1 cellular context compared by ENCODE assay signal in the genomic region with DNA sequence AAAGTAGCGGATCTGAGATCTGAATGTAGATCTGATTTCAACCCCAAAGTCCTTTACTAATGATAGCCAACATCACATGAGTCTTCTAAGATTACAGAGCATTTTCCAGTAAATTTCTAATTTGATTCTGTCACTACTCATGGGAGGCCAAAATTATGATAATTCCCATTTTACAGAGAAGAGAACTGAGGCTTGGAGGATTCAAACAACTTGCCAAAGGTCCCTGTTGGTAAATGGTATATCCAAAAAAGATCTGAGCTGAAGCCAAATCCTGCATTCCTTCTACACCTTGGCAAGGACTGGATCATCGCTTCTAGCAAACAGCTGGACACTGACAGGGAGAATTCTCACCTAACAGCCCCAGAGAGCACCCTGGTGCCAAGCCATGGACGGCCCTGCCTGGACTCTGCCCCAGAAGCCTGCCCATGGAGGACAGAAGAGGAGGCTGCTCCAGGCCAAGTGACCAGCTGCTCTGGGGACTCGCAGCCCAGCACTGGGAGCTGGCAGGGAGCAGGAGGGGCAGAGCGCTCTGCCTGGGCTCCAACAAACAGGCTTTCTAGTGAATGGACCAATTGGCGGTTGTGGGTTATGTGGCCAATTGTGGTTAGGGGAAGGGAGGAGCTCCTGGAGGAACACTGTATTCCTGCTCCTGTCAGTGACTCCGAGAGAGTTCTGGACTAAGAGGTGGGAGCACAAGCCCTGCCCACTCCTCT.
TF ChIP-seq lines count a peak whose summit lies in the region.

No MANE protein-coding gene starts in this region.

TF ChIP-seq in HepG2, 621 proteins besides CTCF, POLR2A, EP300 and RAD21:
- TF ChIP-seq ETV6 (CRISPR knock-in tag; conservative IDR thresholded peaks at IDR 0.05) (no peak), ZNF891 (CRISPR knock-in tag; IDR thresholded peaks at IDR 0.05) (no peak), CBX2 (IDR thresholded peaks at IDR 0.05; ENCODE audit: low read depth, low read length) (no peak), CBX2 (CRISPR knock-in tag; IDR thresholded peaks at IDR 0.05; ENCODE audit: low read depth) (no peak), HDAC1 (CRISPR knock-in tag; IDR thresholded peaks at IDR 0.05) (no peak), FOXK1 (CRISPR knock-in tag; IDR thresholded peaks at IDR 0.05; ENCODE audit: borderline replicate concordance, low read depth) (no peak), ZNF629 (CRISPR knock-in tag; conservative IDR thresholded peaks at IDR 0.05) (peak; percentile 67; the same call in 1 of the 2 replicates), ZNF292 (CRISPR knock-in tag; IDR thresholded peaks at IDR 0.05; ENCODE audit: borderline replicate concordance, low read depth) (0 out of 2 replicates have a peak, but pooled peaks have one; percentile 57), ZNF768 (CRISPR knock-in tag; IDR thresholded peaks at IDR 0.05) (peak; percentile 77; the same call in 1 of the 2 replicates), ZNF263 (CRISPR knock-in tag; IDR thresholded peaks at IDR 0.05) (peak; percentile 79), TBX2 (CRISPR knock-in tag; IDR thresholded peaks at IDR 0.05; ENCODE audit: borderline replicate concordance) (no peak), HNRNPL (IDR thresholded peaks at IDR 0.05; ENCODE audit: low read depth, low read length) (0 out of 2 replicates have a peak, but pooled peaks have one; percentile 45)
- TF ChIP-seq, protein P1, sequence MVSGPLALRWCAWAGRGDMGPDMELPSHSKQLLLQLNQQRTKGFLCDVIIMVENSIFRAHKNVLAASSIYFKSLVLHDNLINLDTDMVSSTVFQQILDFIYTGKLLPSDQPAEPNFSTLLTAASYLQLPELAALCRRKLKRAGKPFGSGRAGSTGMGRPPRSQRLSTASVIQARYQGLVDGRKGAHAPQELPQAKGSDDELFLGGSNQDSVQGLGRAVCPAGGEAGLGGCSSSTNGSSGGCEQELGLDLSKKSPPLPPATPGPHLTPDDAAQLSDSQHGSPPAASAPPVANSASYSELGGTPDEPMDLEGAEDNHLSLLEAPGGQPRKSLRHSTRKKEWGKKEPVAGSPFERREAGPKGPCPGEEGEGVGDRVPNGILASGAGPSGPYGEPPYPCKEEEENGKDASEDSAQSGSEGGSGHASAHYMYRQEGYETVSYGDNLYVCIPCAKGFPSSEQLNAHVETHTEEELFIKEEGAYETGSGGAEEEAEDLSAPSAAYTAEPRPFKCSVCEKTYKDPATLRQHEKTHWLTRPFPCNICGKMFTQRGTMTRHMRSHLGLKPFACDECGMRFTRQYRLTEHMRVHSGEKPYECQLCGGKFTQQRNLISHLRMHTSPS (CRISPR knock-in tag; IDR thresholded peaks at IDR 0.05; ENCODE audit: low read depth): 0 out of 2 replicates have a peak, but pooled peaks have one; percentile 31
- TF ChIP-seq, protein P2, sequence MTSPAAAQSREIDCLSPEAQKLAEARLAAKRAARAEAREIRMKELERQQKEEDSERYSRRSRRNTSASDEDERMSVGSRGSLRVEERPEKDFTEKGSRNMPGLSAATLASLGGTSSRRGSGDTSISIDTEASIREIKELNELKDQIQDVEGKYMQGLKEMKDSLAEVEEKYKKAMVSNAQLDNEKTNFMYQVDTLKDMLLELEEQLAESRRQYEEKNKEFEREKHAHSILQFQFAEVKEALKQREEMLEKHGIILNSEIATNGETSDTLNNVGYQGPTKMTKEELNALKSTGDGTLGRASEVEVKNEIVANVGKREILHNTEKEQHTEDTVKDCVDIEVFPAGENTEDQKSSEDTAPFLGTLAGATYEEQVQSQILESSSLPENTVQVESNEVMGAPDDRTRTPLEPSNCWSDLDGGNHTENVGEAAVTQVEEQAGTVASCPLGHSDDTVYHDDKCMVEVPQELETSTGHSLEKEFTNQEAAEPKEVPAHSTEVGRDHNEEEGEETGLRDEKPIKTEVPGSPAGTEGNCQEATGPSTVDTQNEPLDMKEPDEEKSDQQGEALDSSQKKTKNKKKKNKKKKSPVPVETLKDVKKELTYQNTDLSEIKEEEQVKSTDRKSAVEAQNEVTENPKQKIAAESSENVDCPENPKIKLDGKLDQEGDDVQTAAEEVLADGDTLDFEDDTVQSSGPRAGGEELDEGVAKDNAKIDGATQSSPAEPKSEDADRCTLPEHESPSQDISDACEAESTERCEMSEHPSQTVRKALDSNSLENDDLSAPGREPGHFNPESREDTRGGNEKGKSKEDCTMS (CRISPR knock-in tag; conservative IDR thresholded peaks at IDR 0.05): no peak
- TF ChIP-seq, protein P3, sequence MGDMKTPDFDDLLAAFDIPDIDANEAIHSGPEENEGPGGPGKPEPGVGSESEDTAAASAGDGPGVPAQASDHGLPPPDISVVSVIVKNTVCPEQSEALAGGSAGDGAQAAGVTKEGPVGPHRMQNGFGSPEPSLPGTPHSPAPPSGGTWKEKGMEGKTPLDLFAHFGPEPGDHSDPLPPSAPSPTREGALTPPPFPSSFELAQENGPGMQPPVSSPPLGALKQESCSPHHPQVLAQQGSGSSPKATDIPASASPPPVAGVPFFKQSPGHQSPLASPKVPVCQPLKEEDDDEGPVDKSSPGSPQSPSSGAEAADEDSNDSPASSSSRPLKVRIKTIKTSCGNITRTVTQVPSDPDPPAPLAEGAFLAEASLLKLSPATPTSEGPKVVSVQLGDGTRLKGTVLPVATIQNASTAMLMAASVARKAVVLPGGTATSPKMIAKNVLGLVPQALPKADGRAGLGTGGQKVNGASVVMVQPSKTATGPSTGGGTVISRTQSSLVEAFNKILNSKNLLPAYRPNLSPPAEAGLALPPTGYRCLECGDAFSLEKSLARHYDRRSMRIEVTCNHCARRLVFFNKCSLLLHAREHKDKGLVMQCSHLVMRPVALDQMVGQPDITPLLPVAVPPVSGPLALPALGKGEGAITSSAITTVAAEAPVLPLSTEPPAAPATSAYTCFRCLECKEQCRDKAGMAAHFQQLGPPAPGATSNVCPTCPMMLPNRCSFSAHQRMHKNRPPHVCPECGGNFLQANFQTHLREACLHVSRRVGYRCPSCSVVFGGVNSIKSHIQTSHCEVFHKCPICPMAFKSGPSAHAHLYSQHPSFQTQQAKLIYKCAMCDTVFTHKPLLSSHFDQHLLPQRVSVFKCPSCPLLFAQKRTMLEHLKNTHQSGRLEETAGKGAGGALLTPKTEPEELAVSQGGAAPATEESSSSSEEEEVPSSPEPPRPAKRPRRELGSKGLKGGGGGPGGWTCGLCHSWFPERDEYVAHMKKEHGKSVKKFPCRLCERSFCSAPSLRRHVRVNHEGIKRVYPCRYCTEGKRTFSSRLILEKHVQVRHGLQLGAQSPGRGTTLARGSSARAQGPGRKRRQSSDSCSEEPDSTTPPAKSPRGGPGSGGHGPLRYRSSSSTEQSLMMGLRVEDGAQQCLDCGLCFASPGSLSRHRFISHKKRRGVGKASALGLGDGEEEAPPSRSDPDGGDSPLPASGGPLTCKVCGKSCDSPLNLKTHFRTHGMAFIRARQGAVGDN (CRISPR knock-in tag; IDR thresholded peaks at IDR 0.05): peak; percentile 45
- TF ChIP-seq, protein P4, sequence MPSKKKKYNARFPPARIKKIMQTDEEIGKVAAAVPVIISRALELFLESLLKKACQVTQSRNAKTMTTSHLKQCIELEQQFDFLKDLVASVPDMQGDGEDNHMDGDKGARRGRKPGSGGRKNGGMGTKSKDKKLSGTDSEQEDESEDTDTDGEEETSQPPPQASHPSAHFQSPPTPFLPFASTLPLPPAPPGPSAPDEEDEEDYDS (CRISPR knock-in tag; IDR thresholded peaks at IDR 0.05): 0 out of 2 replicates have a peak, but pooled peaks have one; percentile 18
- TF ChIP-seq, protein P5, sequence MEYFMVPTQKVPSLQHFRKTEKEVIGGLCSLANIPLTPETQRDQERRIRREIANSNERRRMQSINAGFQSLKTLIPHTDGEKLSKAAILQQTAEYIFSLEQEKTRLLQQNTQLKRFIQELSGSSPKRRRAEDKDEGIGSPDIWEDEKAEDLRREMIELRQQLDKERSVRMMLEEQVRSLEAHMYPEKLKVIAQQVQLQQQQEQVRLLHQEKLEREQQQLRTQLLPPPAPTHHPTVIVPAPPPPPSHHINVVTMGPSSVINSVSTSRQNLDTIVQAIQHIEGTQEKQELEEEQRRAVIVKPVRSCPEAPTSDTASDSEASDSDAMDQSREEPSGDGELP (IDR thresholded peaks at IDR 0.05; ENCODE audit: borderline replicate concordance, low read depth): peak; percentile 34; the same call in 1 of the 2 replicates
